Comparison of ENCODE assay signal across 10 cellular contexts in genomic region chr10:103522006-103522405, GRCh38. TPM values are rescaled to one million over a fixed set of nuclear protein-coding genes. Genes with fewer than 3 reads are reported as not detected.
DNase-seq lines count a peak whose midpoint lies in the region; TF ChIP-seq lines count a peak whose summit lies in the region.
"Not testable (repeated sequence)": the region's sequence is repeated elsewhere in the genome, so short reads cannot be mapped to it uniquely, and the experiment has no call there.
"Had no signal": no experiment of that assay in that cellular context is flagged by ENCODE, and none has a peak within 500 bp of the region (broad histone marks: within the 10 kb centered on the region; RNA-seq: fewer than 3 reads in every experiment).

No MANE protein-coding gene starts in this region.

- POLR2A ChIA-PET in PC-9 (lab: Charles Lee; ENCODE audit: unreplicated experiment) = not testable (repeated sequence)

- peak; percentile 20 for DNase-seq in LoVo (ENCODE audit: low spot score)
- peak in 1 of 2 experiments; percentile 36 for DNase-seq in PC-9
- not testable (repeated sequence) for DNase-seq in endodermal cell
- DNase-seq in mesenteric fat pad (ENCODE audit: low spot score) = peak; percentile 16
- peak; percentile 17 to 18 for DNase-seq in suprapubic skin (ENCODE audit: low spot score in 2 of 2)

- peaks cover 10% of the 10 kb centered on the region for H3K4me1 Mint-ChIP-seq in endodermal cell

- WGBS in endodermal cell (ENCODE audit: insufficient coverage in 1 of 2, insufficient read length in 1 of 2), 2 experiments = 94 to 100% methylated on average over 4 to 7 of the region's 7 CpGs
- 90% methylated on average over 7 of the region's 7 CpGs for WGBS in suprapubic skin

- not testable (repeated sequence) for TF ChIP-seq POLR2A in suprapubic skin (IDR thresholded peaks at IDR 0.05)

- H3K4me1 ChIP-seq in PC-9 (replicated peaks; ENCODE audit: insufficient read depth) = peaks cover 28% of the 10 kb centered on the region
- H3K4me1 ChIP-seq in endodermal cell (ENCODE audit: control insufficient read depth, insufficient read depth, low read length); suprapubic skin: not testable (repeated sequence)

- H3K4me2 ChIP-seq in PC-9 = not testable (repeated sequence)

- TF ChIP-seq EP300 in suprapubic skin (IDR thresholded peaks at IDR 0.05) = not testable (repeated sequence)

- peaks cover 17% of the 10 kb centered on the region for H3K36me3 Mint-ChIP-seq in endodermal cell (ENCODE audit: low read depth)

- H3K79me2 ChIP-seq in PC-9 (ENCODE audit: low read depth) = not testable (repeated sequence)

- H3F3A ChIP-seq in PC-9 (ENCODE audit: insufficient read depth, low read depth) = peaks cover 23% of the 10 kb centered on the region; the same call in 1 of the 2 replicates

- BruUV-seq in PC-9 (replicated peaks; lab: Mats Ljungman, UMichigan) = not testable (repeated sequence)

- H3K9me3 ChIP-seq in PC-9 (ENCODE audit: insufficient read depth, low read depth); suprapubic skin: not testable (repeated sequence)
- H3K9me3 ChIP-seq in endodermal cell (ENCODE audit: control insufficient read depth, low read length) = peaks cover 39% of the 10 kb centered on the region

- CTCF ChIA-PET in PC-9 (lab: Charles Lee) = not testable (repeated sequence)

- TF ChIP-seq CTCF in PC-9 (conservative IDR thresholded peaks at IDR 0.05); endodermal cell (conservative IDR thresholded peaks at IDR 0.05); suprapubic skin (IDR thresholded peaks at IDR 0.05): not testable (repeated sequence)

- H3K9me2 ChIP-seq in PC-9 (ENCODE audit: insufficient read depth) = not testable (repeated sequence)

- intact Hi-C loops in PC-9 (cut with micrococcal nuclease; ENCODE audit: unreplicated experiment) = not testable (repeated sequence)

- peak overlapping the region; percentile 88 for H3K27ac ChIP-seq in PC-9
- H3K27ac ChIP-seq in endodermal cell (ENCODE audit: low read depth, low read length); suprapubic skin: not testable (repeated sequence)

- not testable (repeated sequence) for H4K20me1 ChIP-seq in PC-9 (ENCODE audit: insufficient read depth)

- not testable (repeated sequence) for H2AFZ ChIP-seq in PC-9

- H3K9ac ChIP-seq in endodermal cell (ENCODE audit: extremely low read depth, low read length, poor library complexity, severe bottlenecking) = not testable (repeated sequence)

- not testable (repeated sequence) for H3K27me3 Mint-ChIP-seq in endodermal cell (ENCODE audit: insufficient read depth)

- H3K9me3 Mint-ChIP-seq in endodermal cell = peaks cover 38% of the 10 kb centered on the region

- H3K4me3 ChIP-seq in PC-9, suprapubic skin: not testable (repeated sequence)
- peak overlapping the region; percentile 49 for H3K4me3 ChIP-seq in endodermal cell (ENCODE audit: low read length)

- not testable (repeated sequence) for H3K4me3 Mint-ChIP-seq in endodermal cell

- not testable (repeated sequence) for H3K36me3 ChIP-seq in PC-9 (ENCODE audit: low read depth); endodermal cell (ENCODE audit: control insufficient read depth, insufficient read depth, low read length); suprapubic skin

- not testable (repeated sequence) for H3K27me3 ChIP-seq in PC-9 (ENCODE audit: insufficient read depth, low read depth); endodermal cell (ENCODE audit: control insufficient read depth, insufficient read depth, low read length, poor library complexity, severe bottlenecking); suprapubic skin

- not testable (repeated sequence) for H3K27ac Mint-ChIP-seq in endodermal cell

RNA-seq across cellular contexts. Expression of gene NEURL1, which starts 28.5 kb away (rescaled TPM):
- total RNA-seq in PC-9 (2021) (3.0 and 4.8 TPM in 2 replicates), endodermal cell (under 1 TPM; 0.37 to 0.38 TPM), mesenteric fat pad (0.13 TPM), suprapubic skin (under 1 TPM in 2 of 4 donors, not detected in 2; 0.18 to 0.30 TPM)
- polyA plus RNA-seq in endodermal cell (2013, experiment 1 of 2) = 1.6 TPM
- 1.2 TPM for polyA plus RNA-seq in endodermal cell (2013, experiment 2 of 2)
- total RNA-seq: A172, Calu3, Daoy had no signal

RNA-seq across cellular contexts. Expression of gene CALHM3, which starts 43.0 kb away (rescaled TPM):
- total RNA-seq in PC-9 (2021) (12.5 and 13.1 TPM in 2 replicates), endodermal cell (not detected), mesenteric fat pad (not detected), suprapubic skin (not detected)
- not detected for polyA plus RNA-seq in endodermal cell (2013, experiment 1 of 2)
- polyA plus RNA-seq in endodermal cell (2013, experiment 2 of 2) = not detected
- total RNA-seq: A673; Calu3; CD4-positive, alpha-beta memory T cell had no signal
- polyA plus RNA-seq: CD4-positive, alpha-beta memory T cell had no signal

Comparison
In these comparisons a context has a peak if more than half of its experiments do, and no peak if none do; other contexts are left out.
1. RNA of gene CALHM3, which starts 43.0 kb away (total RNA-seq): 12.5 to 13.1 TPM in PC-9; not detected in endodermal cell, not detected in mesenteric fat pad (single experiment) and not detected in suprapubic skin; every median in the first group is over 10 times any median in the second.